In genomic region chr3:40229411-40229810, GRCh38 we compare ENCODE assay signal across 1 cellular context.
TF ChIP-seq lines count a peak whose summit lies in the region.

No MANE protein-coding gene starts in this region.

TF ChIP-seq in GM12878, 131 proteins besides CTCF, POLR2A, EP300 and RAD21:
- no peak for TF ChIP-seq SP1 (IDR thresholded peaks at IDR 0.05; ENCODE audit: low read depth, low read length)
- TF ChIP-seq BCLAF1 (IDR thresholded peaks at IDR 0.05), result no peak
- TF ChIP-seq NFIC (IDR thresholded peaks at IDR 0.05; ENCODE audit: low read depth, low read length), result no peak
- TF ChIP-seq SPI1 (IDR thresholded peaks at IDR 0.05; ENCODE audit: borderline replicate concordance, insufficient read depth, low read depth, low read length), result peak; percentile 37; the same call in 1 of the 2 replicates
- no peak for TF ChIP-seq ZNF24 (IDR thresholded peaks at IDR 0.05)
- peak; percentile 34; the same call in 1 of the 2 replicates for TF ChIP-seq RUNX3 (IDR thresholded peaks at IDR 0.05; ENCODE audit: low read length)
